ENCODE assay signal across 17 cellular contexts in the genomic region with DNA sequence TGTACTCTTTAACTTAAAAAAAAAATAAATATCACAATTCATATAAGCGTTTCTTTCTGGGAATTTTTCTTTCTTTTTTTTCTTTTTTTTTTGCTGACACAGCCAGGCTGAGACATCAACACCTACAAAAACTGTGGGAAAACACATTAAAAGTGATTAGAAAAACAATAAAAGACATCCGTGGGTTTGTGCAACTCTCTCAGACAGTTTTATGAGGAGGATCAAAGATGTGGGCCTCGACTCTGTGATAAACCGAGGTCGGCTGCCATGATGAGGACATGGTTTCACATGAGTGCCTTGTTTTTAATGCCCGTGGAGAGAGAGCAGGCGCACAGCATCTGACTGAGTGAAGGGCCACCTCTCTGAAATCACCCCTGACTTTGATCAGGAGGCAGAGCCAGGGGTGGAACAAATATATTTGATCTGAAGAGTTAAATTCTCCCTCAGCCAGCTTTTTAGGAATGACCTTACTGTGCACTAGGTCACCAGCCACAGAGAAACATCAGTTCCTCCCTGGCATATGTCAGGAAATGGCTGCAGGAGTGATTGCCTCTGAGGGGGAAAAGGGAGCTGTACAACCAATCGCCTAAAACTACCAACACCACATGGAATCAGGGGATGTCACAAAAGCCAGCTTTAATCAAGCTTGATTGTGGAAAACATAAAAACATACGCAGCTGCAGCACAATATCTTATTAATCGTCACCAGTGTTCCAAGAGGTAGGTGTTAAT.
DNase-seq lines count a peak whose midpoint lies in the region; ATAC-seq and TF ChIP-seq lines count a peak whose summit lies in the region.
"Had no signal": no experiment of that assay in that cellular context is flagged by ENCODE, and none has a peak within 500 bp of the region (broad histone marks: within the 10 kb centered on the region; RNA-seq: fewer than 3 reads in every experiment).

No MANE protein-coding gene starts in this region.

- no peak overlapping the region for H3K27ac ChIP-seq in mesenchymal stem cell (ENCODE audit: low read length, poor library complexity, severe bottlenecking)
- H3K27ac ChIP-seq: epithelial cell of prostate had no signal

- H3K4ac ChIP-seq in mesenchymal stem cell (ENCODE audit: low read depth in 1 of 2, low read length in 2 of 2), result no peak overlapping the region

- H3K4me1 ChIP-seq in mesenchymal stem cell (ENCODE audit: control insufficient read depth, insufficient read depth, low read depth, low read length) (peaks cover 3% of the 10 kb centered on the region), Caco-2 (no peaks in the 10 kb centered on the region)

- intact Hi-C loops in Caco-2 (cut with micrococcal nuclease; ENCODE audit: unreplicated experiment), result no loop called here

- no peak for ATAC-seq in stimulated activated naive CD8-positive, alpha-beta T cell treated with anti-CD3 and anti-CD28 coated beads, Interleukin-15, Interleukin-2, amounts not matched to agents 100 U/mL and 50 U/mL, for 24 hours
- ATAC-seq: left cardiac atrium had no signal

- no peaks in the 10 kb centered on the region for H3K27me3 Mint-ChIP-seq in stimulated activated naive CD8-positive, alpha-beta T cell treated with anti-CD3 and anti-CD28 coated beads, Interleukin-15, Interleukin-2, amounts not matched to agents 100 ng/mL and 50 ng/mL, for 24 hours
- H3K27me3 Mint-ChIP-seq in activated naive CD8-positive, alpha-beta T cell, result no peaks in the 10 kb centered on the region
- H3K27me3 Mint-ChIP-seq in Caco-2 (ENCODE audit: insufficient read depth, unreplicated experiment), result no peaks in the 10 kb centered on the region

- peak overlapping the region in 1 of 2 experiments; percentile 21 for H3K18ac ChIP-seq in mesenchymal stem cell (ENCODE audit: low read depth in 1 of 2, low read length in 2 of 2)

- H3K14ac ChIP-seq in mesenchymal stem cell (ENCODE audit: low read length in 2 of 2), result no peak overlapping the region

- no peak for TF ChIP-seq CTCF in Caco-2 (IDR thresholded peaks at IDR 0.05; ENCODE audit: insufficient read depth in 1 of 2, low read depth in 1 of 2, low read length in 1 of 2, severe bottlenecking in 1 of 2, unreplicated experiment in 1 of 2)

- H3K27me3 ChIP-seq in mesenchymal stem cell (ENCODE audit: control insufficient read depth in 1 of 2, insufficient read depth in 1 of 2, low read length in 2 of 2) (no peaks in the 10 kb centered on the region), Caco-2 (replicated peaks; ENCODE audit: control insufficient read depth, insufficient read depth, low read length) (no peaks in the 10 kb centered on the region)

- no peak overlapping the region for H3K4me3 Mint-ChIP-seq in stimulated activated naive CD8-positive, alpha-beta T cell treated with anti-CD3 and anti-CD28 coated beads, Interleukin-15, Interleukin-2, amounts not matched to agents 100 ng/mL and 50 ng/mL, for 24 hours
- no peak overlapping the region for H3K4me3 Mint-ChIP-seq in activated naive CD8-positive, alpha-beta T cell
- no peak overlapping the region for H3K4me3 Mint-ChIP-seq in Caco-2 (ENCODE audit: unreplicated experiment)

- H3K9ac ChIP-seq in mesenchymal stem cell (ENCODE audit: low read length), result no peak overlapping the region

- peak overlapping the region; percentile 16 for H4K8ac ChIP-seq in mesenchymal stem cell (ENCODE audit: low read length)

- CTCF ChIA-PET in Caco-2 (lab: Charles Lee), result no interaction called here

- no peak overlapping the region for H3K4me2 ChIP-seq in mesenchymal stem cell (ENCODE audit: low read length, poor library complexity, severe bottlenecking)

- H2BK12ac ChIP-seq in mesenchymal stem cell (ENCODE audit: low read length in 2 of 2), result no peak overlapping the region

- 83% methylated on average over 8 of the region's 10 CpGs for WGBS in mesenchymal stem cell

- no peaks in the 10 kb centered on the region for H3K9me3 Mint-ChIP-seq in stimulated activated naive CD8-positive, alpha-beta T cell treated with anti-CD3 and anti-CD28 coated beads, Interleukin-15, Interleukin-2, amounts not matched to agents 100 ng/mL and 50 ng/mL, for 24 hours
- no peaks in the 10 kb centered on the region for H3K9me3 Mint-ChIP-seq in activated naive CD8-positive, alpha-beta T cell (ENCODE audit: low read depth)
- H3K9me3 Mint-ChIP-seq in Caco-2 (ENCODE audit: unreplicated experiment), result no peaks in the 10 kb centered on the region

- POLR2A ChIA-PET in Caco-2 (lab: Charles Lee), result no interaction called here

- no peak overlapping the region for H3K23ac ChIP-seq in mesenchymal stem cell (ENCODE audit: low read length in 2 of 2)

- BruUV-seq in Caco-2 (replicated peaks; lab: Mats Ljungman, UMichigan), result no TSS peak

- H3K9me3 ChIP-seq in mesenchymal stem cell (ENCODE audit: control insufficient read depth, low read length) (no peaks in the 10 kb centered on the region), Caco-2 (no peaks in the 10 kb centered on the region)

- peak overlapping the region; percentile 68 for H3K27ac Mint-ChIP-seq in stimulated activated naive CD8-positive, alpha-beta T cell treated with anti-CD3 and anti-CD28 coated beads, Interleukin-15, Interleukin-2, amounts not matched to agents 100 ng/mL and 50 ng/mL, for 24 hours
- peak overlapping the region; percentile 82 for H3K27ac Mint-ChIP-seq in activated naive CD8-positive, alpha-beta T cell
- no peak overlapping the region for H3K27ac Mint-ChIP-seq in Caco-2 (ENCODE audit: unreplicated experiment)

- peak overlapping the region; percentile 35 for H2AK5ac ChIP-seq in mesenchymal stem cell (ENCODE audit: low read length, severe bottlenecking)

- H3K36me3 ChIP-seq in mesenchymal stem cell (ENCODE audit: control insufficient read depth in 1 of 2, insufficient read depth in 2 of 2, low read depth in 1 of 2, low read length in 2 of 2), result peaks cover 4 to 13% of the 10 kb centered on the region in 2 experiments
- H3K36me3 ChIP-seq in Caco-2 (ENCODE audit: control insufficient read depth, insufficient read depth, low read length), result no peaks in the 10 kb centered on the region

- H2BK15ac ChIP-seq in mesenchymal stem cell (ENCODE audit: low read depth, poor library complexity, severe bottlenecking), result no peak overlapping the region

- H3K79me1 ChIP-seq in mesenchymal stem cell (replicated peaks; ENCODE audit: low read length, poor library complexity, severe bottlenecking), result peaks cover 33% of the 10 kb centered on the region

- no peak overlapping the region for H2AFZ ChIP-seq in mesenchymal stem cell (ENCODE audit: low read depth, low read length)

- DNase-seq in stimulated activated naive CD8-positive, alpha-beta T cell treated with anti-CD3 and anti-CD28 coated beads, Interleukin-15, Interleukin-2, amounts not matched to agents 100 U/mL and 50 U/mL, for 24 hours, result no peak
- no peak for DNase-seq in mesenchymal stem cell
- DNase-seq in activated effector memory CD4-positive, alpha-beta T cell treated with Interleukin-2 at 50 U/mL for 16 hours, result no peak
- DNase-seq in NCI-H345 (lab: John Stamatoyannopoulos, UW), result no peak
- no peak for DNase-seq in Caco-2
- no peak for DNase-seq in amygdala (lab: John Stamatoyannopoulos, UW)
- DNase-seq: activated CD8-positive, alpha-beta memory T cell treated with anti-CD3 and anti-CD28 coated beads for 24 hours; COR-L47; GOT3; left cardiac atrium; MM.1S; NCI-H187; NCI-H446 treated with DMSO at 0.1 percent for 48 hours; stimulated activated CD4-positive, alpha-beta T cell treated with anti-CD3 and anti-CD28 coated beads, Interleukin-2, amount 100 ng/mL, for 48 hours had no signal

- no peak overlapping the region for H2BK120ac ChIP-seq in mesenchymal stem cell (ENCODE audit: low read depth, low read length)

- peaks cover 32% of the 10 kb centered on the region for H3K36me3 Mint-ChIP-seq in stimulated activated naive CD8-positive, alpha-beta T cell treated with anti-CD3 and anti-CD28 coated beads, Interleukin-15, Interleukin-2, amounts not matched to agents 100 ng/mL and 50 ng/mL, for 24 hours (ENCODE audit: low read depth)
- peaks cover 23% of the 10 kb centered on the region for H3K36me3 Mint-ChIP-seq in activated naive CD8-positive, alpha-beta T cell
- no peaks in the 10 kb centered on the region for H3K36me3 Mint-ChIP-seq in Caco-2 (ENCODE audit: insufficient read depth, unreplicated experiment)

- no peak overlapping the region for H4K91ac ChIP-seq in mesenchymal stem cell (ENCODE audit: low read length)

- peaks cover 68% of the 10 kb centered on the region for H3K4me1 Mint-ChIP-seq in stimulated activated naive CD8-positive, alpha-beta T cell treated with anti-CD3 and anti-CD28 coated beads, Interleukin-15, Interleukin-2, amounts not matched to agents 100 ng/mL and 50 ng/mL, for 24 hours (ENCODE audit: low read depth)
- peaks cover 86% of the 10 kb centered on the region for H3K4me1 Mint-ChIP-seq in activated naive CD8-positive, alpha-beta T cell (ENCODE audit: low read depth)
- H3K4me1 Mint-ChIP-seq in Caco-2 (ENCODE audit: low read depth, unreplicated experiment), result no peaks in the 10 kb centered on the region

- H2BK5ac ChIP-seq in mesenchymal stem cell (ENCODE audit: low read depth, low read length, poor library complexity, severe bottlenecking), result no peak overlapping the region

- H3K4me3 ChIP-seq in mesenchymal stem cell (ENCODE audit: insufficient read depth in 1 of 2, low read depth in 1 of 2, low read length in 2 of 2) (no peak overlapping the region), Caco-2 (ENCODE audit: low read depth, low read length) (no peak overlapping the region)
